ENCODE assay signal across 19 cellular contexts in the genomic region with DNA sequence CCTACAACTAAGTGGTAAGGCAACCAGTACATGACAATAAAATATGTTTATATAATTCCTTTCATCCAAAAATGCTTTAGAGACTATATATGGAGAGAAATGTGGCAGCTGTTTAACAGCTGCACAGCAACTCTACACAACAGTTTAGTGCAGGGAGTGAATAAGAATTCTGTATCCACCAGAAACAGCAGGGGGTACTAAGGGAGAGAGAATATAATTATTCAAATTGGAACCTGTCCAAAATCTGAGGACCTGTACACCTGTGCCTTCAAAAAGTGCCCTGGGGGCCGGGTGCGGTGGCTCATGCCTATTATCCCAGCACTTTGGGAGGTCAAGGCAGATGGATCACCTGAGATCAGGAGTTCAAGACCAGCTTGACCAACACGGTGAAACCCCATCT. TPM values are rescaled to one million over a fixed set of nuclear protein-coding genes. Genes with fewer than 3 reads are reported as not detected.
DNase-seq lines count a peak whose midpoint lies in the region; ATAC-seq lines count a peak whose summit lies in the region.
"Had no signal": no experiment of that assay in that cellular context is flagged by ENCODE, and none has a peak within 500 bp of the region (broad histone marks: within the 10 kb centered on the region; RNA-seq: fewer than 3 reads in every experiment).

No MANE protein-coding gene starts in this region.

- intact Hi-C loops in sciatic nerve (cut with DNase I), result no loop called here

- peaks cover 6% of the 10 kb centered on the region; the same call in 1 of the 2 replicates for H3K36me3 ChIP-seq in SJCRH30

- H3K9me3 Mint-ChIP-seq in activated CD4-positive, alpha-beta T cell treated with anti-CD3 and anti-CD28 coated beads, Interleukin-2, amount 10 ng/mL, durations not matched to agents 7 days and 5 days, result no peaks in the 10 kb centered on the region
- H3K9me3 Mint-ChIP-seq: CD8-positive, alpha-beta memory T cell had no signal

- ATAC-seq in HG03280 (IDR thresholded peaks at IDR 0.05; ENCODE audit: unreplicated experiment) (no peak), sciatic nerve (no peak)
- ATAC-seq: A549, HepG2, Right ventricle myocardium inferior had no signal

- no peaks in the 10 kb centered on the region for H3K27me3 Mint-ChIP-seq in activated CD4-positive, alpha-beta T cell treated with anti-CD3 and anti-CD28 coated beads, Interleukin-2, amount 10 ng/mL, durations not matched to agents 7 days and 5 days
- H3K27me3 Mint-ChIP-seq: CD8-positive, alpha-beta memory T cell had no signal

- no peaks in the 10 kb centered on the region for H3K27me3 ChIP-seq in SJCRH30
- H3K27me3 ChIP-seq: BLaER1 treated with 17β-estradiol and CSF1 and Interleukin-3, amounts not matched to agents 10 nM and 100 nM; Peyer's patch had no signal

- peaks cover 14% of the 10 kb centered on the region for H3K4me1 ChIP-seq in SJCRH30
- H3K4me1 ChIP-seq: A549, Peyer's patch had no signal

- H3K36me3 Mint-ChIP-seq in activated CD4-positive, alpha-beta T cell treated with anti-CD3 and anti-CD28 coated beads, Interleukin-2, amount 10 ng/mL, durations not matched to agents 7 days and 5 days (ENCODE audit: low read depth), result peaks cover 3% of the 10 kb centered on the region

- H3K4me3 ChIP-seq in SJCRH30, result no peak overlapping the region
- H3K4me3 ChIP-seq: A549; BLaER1 treated with 17β-estradiol and CSF1 and Interleukin-3, amounts not matched to agents 10 nM and 100 nM; Peyer's patch; SK-N-MC had no signal

- H3K27ac ChIP-seq in SJCRH30, result peak overlapping the region; percentile 20
- H3K27ac ChIP-seq: A549; BLaER1 treated with 17β-estradiol and CSF1 and Interleukin-3, amounts not matched to agents 10 nM and 100 nM; Peyer's patch; SK-N-MC had no signal

- no peak overlapping the region for H3K27ac Mint-ChIP-seq in activated CD4-positive, alpha-beta T cell treated with anti-CD3 and anti-CD28 coated beads, Interleukin-2, amount 10 ng/mL, durations not matched to agents 7 days and 5 days

- peak; percentile 17 for DNase-seq in NCI-H1092 treated with DMSO at 0.1 percent for 48 hours (lab: John Stamatoyannopoulos, UW)
- DNase-seq in NCI-H1092 (lab: John Stamatoyannopoulos, UW), result no peak
- peak; percentile 26 to 87 (median 66) for DNase-seq in NCI-H1417 (lab: John Stamatoyannopoulos, UW)
- peak; percentile 74 for DNase-seq in NCI-H345 (lab: John Stamatoyannopoulos, UW)
- peak; percentile 62 to 83 for DNase-seq in SJCRH30
- DNase-seq in sciatic nerve (ENCODE audit: low spot score), result no peak
- DNase-seq in activated CD4-positive, alpha-beta T cell treated with anti-CD3 and anti-CD28 coated beads, Interleukin-2, amount 10 ng/mL, durations not matched to agents 7 days and 5 days, result no peak
- DNase-seq: CD8-positive, alpha-beta memory T cell; KG1; NCI-H2081 treated with DMSO at 0.1 percent for 48 hours; NCI-H526 treated with DMSO at 0.1 percent for 48 hours; Peyer's patch; T-helper 9 cell had no signal

- CTCF ChIA-PET in activated CD4-positive, alpha-beta T cell treated with anti-CD3 and anti-CD28 coated beads, Interleukin-2, amount 10 ng/mL, durations not matched to agents 7 days and 5 days (lab: Charles Lee), result no interaction called here

- H3K4me1 Mint-ChIP-seq in activated CD4-positive, alpha-beta T cell treated with anti-CD3 and anti-CD28 coated beads, Interleukin-2, amount 10 ng/mL, durations not matched to agents 7 days and 5 days, result peaks cover 3% of the 10 kb centered on the region
- H3K4me1 Mint-ChIP-seq: CD8-positive, alpha-beta memory T cell had no signal

- H3K4me3 Mint-ChIP-seq in activated CD4-positive, alpha-beta T cell treated with anti-CD3 and anti-CD28 coated beads, Interleukin-2, amount 10 ng/mL, durations not matched to agents 7 days and 5 days, result no peak overlapping the region
- H3K4me3 Mint-ChIP-seq: CD8-positive, alpha-beta memory T cell had no signal

- H3K9me3 ChIP-seq in SJCRH30 (replicated peaks), result no peaks in the 10 kb centered on the region
- H3K9me3 ChIP-seq: A549; BLaER1 treated with 17β-estradiol and CSF1 and Interleukin-3, amounts not matched to agents 10 nM and 100 nM; Peyer's patch had no signal

- POLR2A ChIA-PET in activated CD4-positive, alpha-beta T cell treated with anti-CD3 and anti-CD28 coated beads, Interleukin-2, amount 10 ng/mL, durations not matched to agents 7 days and 5 days (lab: Charles Lee), result no interaction called here

RNA-seq across cellular contexts. Expression of a gene that starts 49.6 kb away (rescaled TPM):
- total RNA-seq in SJCRH30 (2014; rRNA removed; shearing (Covaris generic)), result 10.5 and 12.6 TPM in 2 replicates
- 37.1 TPM for total RNA-seq in sciatic nerve
- total RNA-seq in activated CD4-positive, alpha-beta T cell treated with anti-CD3 and anti-CD28 coated beads, Interleukin-2, amount 10 ng/mL, durations not matched to agents 7 days and 5 days, result 10 to 100 TPM; 26.5 to 35.3 TPM

RNA-seq across cellular contexts. Expression of a gene that starts 49.6 kb away (rescaled TPM):
- total RNA-seq in SJCRH30 (2014; rRNA removed; shearing (Covaris generic)), result 35.7 and 36.2 TPM in 2 replicates
- 9.1 TPM for total RNA-seq in sciatic nerve
- 1 to 10 TPM; 2.9 to 3.1 TPM for total RNA-seq in activated CD4-positive, alpha-beta T cell treated with anti-CD3 and anti-CD28 coated beads, Interleukin-2, amount 10 ng/mL, durations not matched to agents 7 days and 5 days

Comparison
In these comparisons a context has a peak if more than half of its experiments do, and no peak if none do; other contexts are left out.
1. DNase-seq: peak in NCI-H1092 treated with DMSO at 0.1 percent for 48 hours (single experiment), NCI-H1417 (3 of 3), NCI-H345 (single experiment) and SJCRH30 (2 of 2); none in NCI-H1092 (single experiment), sciatic nerve (single experiment) and activated CD4-positive, alpha-beta T cell treated with anti-CD3 and anti-CD28 coated beads, Interleukin-2, amount 10 ng/mL, durations not matched to agents 7 days and 5 days (single experiment).